In the genomic region with DNA sequence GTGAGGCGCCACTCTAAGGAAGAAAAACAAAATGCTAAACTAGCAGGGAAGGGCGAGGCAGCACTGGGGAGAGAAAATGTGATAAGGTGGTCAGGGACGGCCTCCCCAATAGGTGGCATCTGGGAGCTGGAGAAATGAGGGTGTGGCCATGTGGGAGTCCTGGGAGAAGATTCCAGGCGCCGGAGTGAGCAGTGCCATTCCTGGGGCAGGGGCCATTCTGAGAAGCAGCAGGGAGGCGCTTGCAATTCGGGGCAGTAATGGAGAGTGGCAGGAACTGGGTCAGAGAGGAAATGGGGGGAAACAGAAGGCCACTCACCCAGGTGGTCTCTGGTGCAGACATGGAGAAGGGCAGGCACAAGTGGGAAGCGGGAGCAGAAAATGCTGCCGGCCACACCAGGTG, we compare ENCODE assay signal across 15 cellular contexts.
A peak's percentile ranks its signal among the peaks of the same experiment; 100 is the strongest.
DNase-seq lines count a peak whose midpoint lies in the region; ATAC-seq, FAIRE-seq and TF ChIP-seq lines count a peak whose summit lies in the region.
"Had no signal": no experiment of that assay in that cellular context is flagged by ENCODE, and none has a peak within 500 bp of the region (broad histone marks: within the 10 kb centered on the region; RNA-seq: fewer than 3 reads in every experiment).

No MANE protein-coding gene starts in this region.

- peak overlapping the region in 1 of 2 donors; percentile 20 for H3K27ac ChIP-seq in right atrium auricular region
- H3K27ac ChIP-seq: body of pancreas, SJSA1 had no signal

- no peak for ATAC-seq in GM18498 (IDR thresholded peaks at IDR 0.05; ENCODE audit: unreplicated experiment)
- ATAC-seq: activated CD4-positive, CD25-positive, alpha-beta regulatory T cell treated with anti-CD3 and anti-CD28 coated beads, Interleukin-2, amount 50 U/mL, for 24 hours; body of pancreas; stimulated activated naive CD8-positive, alpha-beta T cell treated with anti-CD3 and anti-CD28 coated beads, Interleukin-15, Interleukin-2, amounts not matched to agents 100 U/mL and 50 U/mL, for 24 hours had no signal

- H3K27me3 ChIP-seq in right atrium auricular region, result no peaks in the 10 kb centered on the region
- H3K27me3 ChIP-seq: body of pancreas, SJSA1 had no signal

- H3K36me3 ChIP-seq in right atrium auricular region, result no peaks in the 10 kb centered on the region
- H3K36me3 ChIP-seq: SJSA1 had no signal

- H3K9me3 ChIP-seq in right atrium auricular region, result no peaks in the 10 kb centered on the region
- H3K9me3 ChIP-seq: body of pancreas, SJSA1 had no signal

- no peak for DNase-seq in HFF-Myc (ENCODE audit: extremely low read depth, low read depth)
- peak; percentile 7 for DNase-seq in RPMI7951 (ENCODE audit: low read depth)
- no peak for DNase-seq in right atrium auricular region (ENCODE audit: low spot score)
- DNase-seq in retina, result peak; percentile 62
- no peak for DNase-seq in GM12892 (ENCODE audit: insufficient read length)
- DNase-seq in superior temporal gyrus (ENCODE audit: extremely low spot score), result no peak
- DNase-seq in NCI-H2081 (lab: John Stamatoyannopoulos, UW), result no peak
- DNase-seq: body of pancreas; Karpas-422; NCI-H510A; stimulated activated naive CD8-positive, alpha-beta T cell treated with anti-CD3 and anti-CD28 coated beads, Interleukin-15, Interleukin-2, amounts not matched to agents 100 U/mL and 50 U/mL, for 24 hours had no signal

- peaks cover 0 to 15% of the 10 kb centered on the region in 2 donors for H3K4me1 ChIP-seq in right atrium auricular region
- H3K4me1 ChIP-seq: body of pancreas, SJSA1 had no signal

- TF ChIP-seq CTCF in HFF-Myc (IDR thresholded peaks at IDR 0.05; ENCODE audit: low read depth, low read length, missing control alignments) (peak; percentile 20), right atrium auricular region (IDR thresholded peaks at IDR 0.05) (peak; percentile 15 to 37)

- no peak for TF ChIP-seq POLR2A in GM12892 (IDR thresholded peaks at IDR 0.05; ENCODE audit: low read depth, low read length)

- H3K4me3 ChIP-seq in HFF-Myc (replicated peaks; ENCODE audit: low read depth, low read length), result no peak overlapping the region
- no peak overlapping the region for H3K4me3 ChIP-seq in right atrium auricular region
- H3K4me3 ChIP-seq: body of pancreas, SJSA1 had no signal

- no peak for FAIRE-seq in GM12892 (lab: Jason Lieb, UNC)
- FAIRE-seq: GM19239 had no signal

Comparison
In these comparisons a context has a peak if more than half of its experiments do, and no peak if none do; other contexts are left out.
1. DNase-seq: peak in RPMI7951 (single experiment) and retina (single experiment); none in HFF-Myc (single experiment), right atrium auricular region (single experiment), GM12892 (single experiment), superior temporal gyrus (single experiment) and NCI-H2081 (0 of 2).